In genomic region chr1:109509176-109510134, GRCh38 we compare ENCODE assay signal across 8 cellular contexts. TPM values are rescaled to one million over a fixed set of nuclear protein-coding genes. Genes with fewer than 3 reads are reported as not detected.
A peak's percentile ranks its signal among the peaks of the same experiment; 100 is the strongest.
DNase-seq lines count a peak whose midpoint lies in the region; ATAC-seq lines count a peak whose summit lies in the region.

AMIGO1 (minus strand) TSS chr1:109509727; CDS start chr1:109508912, 815 bp downstream.

- ATAC-seq in GM18909 (IDR thresholded peaks at IDR 0.05; ENCODE audit: poor library complexity, unreplicated experiment), result peak; percentile 65
- peak; percentile 93 for ATAC-seq in left colon

- intact Hi-C loops in left colon (cut with DNase I, micrococcal nuclease), result no loop called here

- in situ Hi-C loops in ACHN (cut with HindIII; ENCODE audit: low pct_ligation_motif_present, low pct_unique_long_range_greater_than_20kb, low sequenced_read_pairs), result no loop called here

- DNase-seq in ACHN (peak; percentile 33), M059J (ENCODE audit: low read depth) (peak; percentile 40), left colon (peak in 1 of 2 donors; percentile 75), NCI-H2107 (lab: John Stamatoyannopoulos, UW) (no peak)
- peak; percentile 15 to 53 (median 38) for DNase-seq in activated CD4-positive, CD25-positive, alpha-beta regulatory T cell (lab: John Stamatoyannopoulos, UW)
- peak; percentile 58 for DNase-seq in central memory CD4-positive, alpha-beta T cell
- peak; percentile 52 to 61 for DNase-seq in stimulated activated CD4-positive, alpha-beta T cell treated with anti-CD3 and anti-CD28 coated beads, Interleukin-2, amount 100 ng/mL, for 48 hours

RNA-seq across cellular contexts. Expression of gene AMIGO1, which starts in this region (rescaled TPM):
- 1.1 and 2.4 TPM in 2 replicates for total RNA-seq in M059J (2014; rRNA removed; shearing (Covaris generic))
- 1 to 10 TPM; 3.8 to 5.6 TPM for total RNA-seq in left colon
